In the genomic region with DNA sequence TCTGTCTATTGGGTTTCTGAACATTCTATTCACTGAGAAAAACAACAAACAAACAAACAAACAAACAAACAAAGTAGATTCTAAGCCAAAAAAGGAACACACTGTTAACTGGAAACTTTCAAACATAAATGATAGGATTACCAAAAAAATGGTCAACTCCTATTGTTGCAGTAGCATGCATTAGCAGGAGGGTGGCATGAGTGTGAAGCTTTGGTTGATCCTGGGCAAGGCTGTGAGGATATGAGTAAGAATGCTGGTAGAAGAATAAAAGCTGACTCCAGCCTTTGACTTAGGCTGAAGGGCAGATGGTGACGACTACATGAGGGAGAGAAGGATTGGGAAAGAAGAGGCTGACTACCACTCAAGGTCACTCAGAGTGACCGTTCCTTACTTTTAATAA, we compare ENCODE assay signal across 13 cellular contexts.
DNase-seq lines count a peak whose midpoint lies in the region; ATAC-seq and TF ChIP-seq lines count a peak whose summit lies in the region.
"Had no signal": no experiment of that assay in that cellular context is flagged by ENCODE, and none has a peak within 500 bp of the region (broad histone marks: within the 10 kb centered on the region; RNA-seq: fewer than 3 reads in every experiment).

No MANE protein-coding gene starts in this region.

- in situ Hi-C loops in GM23248 (cut with MboI) = no loop called here
- in situ Hi-C loops in astrocyte of the spinal cord (cut with HindIII; ENCODE audit: low sequenced_read_pairs) = no loop called here

- H3F3A ChIP-seq in GM23248 (ENCODE audit: insufficient read depth) = no peaks in the 10 kb centered on the region

- H3K36me3 ChIP-seq in GM23248 (ENCODE audit: low read depth) = no peaks in the 10 kb centered on the region

- no peak overlapping the region for H3K27ac Mint-ChIP-seq in nephron progenitor cell
- H3K27ac Mint-ChIP-seq in natural killer cell treated with Interleukin-12 subunit alpha and Interleukin-12 subunit beta and Interleukin-15 and Interleukin-18, amount 100 ng/mL, for 72 hours = no peak overlapping the region
- H3K27ac Mint-ChIP-seq: activated B cell treated with CpG ODN at 0.5 μM for 24 hours; HFFc6; naive thymus-derived CD8-positive, alpha-beta T cell had no signal

- H3K9me2 ChIP-seq in GM23248 (ENCODE audit: insufficient read depth) = no peaks in the 10 kb centered on the region

- no peak overlapping the region for H2AFZ ChIP-seq in GM23248

- H3K9ac ChIP-seq in GM23248 = no peak overlapping the region

- DNase-seq in GM23248 (peak; percentile 4), NB4 (ENCODE audit: low read depth) (peak; percentile 4), astrocyte of the spinal cord (ENCODE audit: low read depth, low spot score) (peak; percentile 1), nephron progenitor cell (no peak), NCI-H2196 treated with DMSO at 0.1 percent for 48 hours (lab: John Stamatoyannopoulos, UW; ENCODE audit: unreplicated experiment) (no peak)
- no peak for DNase-seq in natural killer cell treated with Interleukin-12 subunit alpha and Interleukin-12 subunit beta and Interleukin-15 and Interleukin-18, amount 100 ng/mL, for 72 hours (ENCODE audit: low spot score)
- DNase-seq: activated B cell treated with CpG ODN at 0.5 μM for 24 hours; HFFc6; hippocampal formation; naive thymus-derived CD8-positive, alpha-beta T cell; NCI-H510A treated with DMSO at 0.1 percent for 48 hours had no signal

- no peaks in the 10 kb centered on the region for H4K20me1 ChIP-seq in GM23248 (ENCODE audit: insufficient read depth)

- no peak overlapping the region for H3K4me2 ChIP-seq in GM23248 (ENCODE audit: unreplicated experiment)

- no peaks in the 10 kb centered on the region for H3K9me3 ChIP-seq in GM23248 (ENCODE audit: low read depth)

- peaks cover 13% of the 10 kb centered on the region for H3K4me1 Mint-ChIP-seq in nephron progenitor cell
- H3K4me1 Mint-ChIP-seq in natural killer cell treated with Interleukin-12 subunit alpha and Interleukin-12 subunit beta and Interleukin-15 and Interleukin-18, amount 100 ng/mL, for 72 hours (ENCODE audit: low read depth in 2 of 2) = no peaks in the 10 kb centered on the region
- H3K4me1 Mint-ChIP-seq: activated B cell treated with CpG ODN at 0.5 μM for 24 hours had no signal

- H3K27me3 ChIP-seq in GM23248 (replicated peaks; ENCODE audit: insufficient read depth) = no peaks in the 10 kb centered on the region

- H3K4me3 ChIP-seq in GM23248 = no peak overlapping the region
- H3K4me3 ChIP-seq in NB4 (ENCODE audit: low read depth, low read length) = no peak overlapping the region
- H3K4me3 ChIP-seq in astrocyte of the spinal cord (ENCODE audit: low read depth, low read length) = no peak overlapping the region

- no peaks in the 10 kb centered on the region for H3K27me3 Mint-ChIP-seq in nephron progenitor cell (ENCODE audit: low read depth, poor library complexity)
- H3K27me3 Mint-ChIP-seq in natural killer cell treated with Interleukin-12 subunit alpha and Interleukin-12 subunit beta and Interleukin-15 and Interleukin-18, amount 100 ng/mL, for 72 hours = no peaks in the 10 kb centered on the region
- H3K27me3 Mint-ChIP-seq: activated B cell treated with CpG ODN at 0.5 μM for 24 hours; naive thymus-derived CD8-positive, alpha-beta T cell had no signal

- TF ChIP-seq CTCF in NB4 (IDR thresholded peaks at IDR 0.05; ENCODE audit: low read depth, low read length) (peak; percentile 4), astrocyte of the spinal cord (IDR thresholded peaks at IDR 0.05; ENCODE audit: low read depth, low read length) (no peak), nephron progenitor cell (IDR thresholded peaks at IDR 0.05) (peak; percentile 15)

- no peaks in the 10 kb centered on the region for H3K4me1 ChIP-seq in GM23248 (ENCODE audit: insufficient read depth)

- peaks cover 4% of the 10 kb centered on the region for H3K9me3 Mint-ChIP-seq in nephron progenitor cell
- H3K9me3 Mint-ChIP-seq in natural killer cell treated with Interleukin-12 subunit alpha and Interleukin-12 subunit beta and Interleukin-15 and Interleukin-18, amount 100 ng/mL, for 72 hours = peaks cover 9% of the 10 kb centered on the region
- H3K9me3 Mint-ChIP-seq: activated B cell treated with CpG ODN at 0.5 μM for 24 hours had no signal

- no peak overlapping the region for H3K27ac ChIP-seq in GM23248

- no peaks in the 10 kb centered on the region for H3K79me2 ChIP-seq in GM23248 (ENCODE audit: insufficient read depth)

- no peaks in the 10 kb centered on the region for H3K36me3 Mint-ChIP-seq in nephron progenitor cell (ENCODE audit: low read depth)
- peaks cover 8% of the 10 kb centered on the region for H3K36me3 Mint-ChIP-seq in natural killer cell treated with Interleukin-12 subunit alpha and Interleukin-12 subunit beta and Interleukin-15 and Interleukin-18, amount 100 ng/mL, for 72 hours
- H3K36me3 Mint-ChIP-seq: naive thymus-derived CD8-positive, alpha-beta T cell had no signal

- no peak for TF ChIP-seq POLR2A in NB4 (IDR thresholded peaks at IDR 0.05; ENCODE audit: extremely low read depth, insufficient read length)

- no peak overlapping the region for H3K4me3 Mint-ChIP-seq in nephron progenitor cell
- no peak overlapping the region for H3K4me3 Mint-ChIP-seq in natural killer cell treated with Interleukin-12 subunit alpha and Interleukin-12 subunit beta and Interleukin-15 and Interleukin-18, amount 100 ng/mL, for 72 hours
- H3K4me3 Mint-ChIP-seq: activated B cell treated with CpG ODN at 0.5 μM for 24 hours; HFFc6; naive thymus-derived CD8-positive, alpha-beta T cell had no signal

- 22 to 31% methylated on average over 2 of the region's 2 CpGs for WGBS in GM23248 (ENCODE audit: low coverage in 1 of 2, low lambda C conversion rate in 2 of 2, missing lambda C conversion rate in 2 of 2), 2 experiments

- no peak for ATAC-seq in natural killer cell treated with Interleukin-12 subunit alpha and Interleukin-12 subunit beta and Interleukin-15 and Interleukin-18, amount 100 ng/mL, for 72 hours
- ATAC-seq in HG03135 (IDR thresholded peaks at IDR 0.05; ENCODE audit: unreplicated experiment) (no peak), HG03520 (IDR thresholded peaks at IDR 0.05; ENCODE audit: unreplicated experiment) (no peak)
- ATAC-seq: naive thymus-derived CD8-positive, alpha-beta T cell had no signal

Comparison
In these comparisons a context has a peak if more than half of its experiments do, and no peak if none do; other contexts are left out.
1. DNase-seq: peak in GM23248 (single experiment), NB4 (single experiment) and astrocyte of the spinal cord (single experiment); none in nephron progenitor cell (single experiment), natural killer cell treated with Interleukin-12 subunit alpha and Interleukin-12 subunit beta and Interleukin-15 and Interleukin-18, amount 100 ng/mL, for 72 hours (single experiment) and NCI-H2196 treated with DMSO at 0.1 percent for 48 hours (single experiment).